9 cellular contexts compared by ENCODE assay signal in the genomic region with DNA sequence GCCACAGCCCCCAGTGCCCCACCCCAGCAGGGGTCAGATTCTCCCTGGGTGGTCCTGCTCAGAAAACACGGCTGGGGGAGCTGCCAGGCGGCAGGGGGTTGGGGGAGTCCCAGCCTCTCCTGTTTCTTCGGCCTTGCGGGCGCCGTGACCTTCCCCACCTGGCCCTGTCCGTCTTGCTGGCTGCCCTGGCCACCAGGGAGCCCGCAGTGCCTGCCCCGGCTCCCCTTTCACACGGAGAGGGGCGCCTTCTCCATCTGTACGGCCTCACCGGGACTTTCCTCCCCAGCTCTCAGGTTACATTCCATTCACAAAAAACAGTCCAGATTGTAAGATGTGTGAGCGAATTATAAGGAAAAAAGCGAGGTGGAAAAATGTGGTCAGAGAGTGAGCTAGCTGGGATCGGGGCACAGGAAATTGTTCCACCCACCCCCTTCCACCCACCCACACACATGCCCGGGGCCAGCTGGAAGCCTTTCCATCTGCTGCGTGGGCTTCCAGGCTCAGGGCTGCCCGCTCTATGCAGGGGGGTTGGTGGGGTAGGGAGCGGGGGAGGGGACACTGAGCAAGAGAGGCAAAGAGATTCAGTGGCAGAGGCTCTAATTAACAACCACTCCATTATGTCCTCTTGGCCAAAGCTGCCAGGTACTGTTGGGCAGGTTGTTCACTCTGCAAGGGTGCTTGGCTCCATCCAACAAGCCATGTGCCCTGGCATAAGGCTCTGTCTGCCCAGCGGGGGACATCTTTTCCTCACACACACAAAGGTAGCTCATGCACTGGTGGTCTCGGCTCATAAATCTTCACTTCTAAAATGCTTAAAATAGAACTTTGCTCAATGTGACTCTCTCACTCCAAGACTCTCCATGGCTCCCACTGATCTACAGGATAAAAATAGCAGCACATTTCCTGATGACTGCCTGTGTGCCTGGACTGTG. TPM values are rescaled to one million over a fixed set of nuclear protein-coding genes. Genes with fewer than 3 reads are reported as not detected.
DNase-seq lines count a peak whose midpoint lies in the region; ATAC-seq, FAIRE-seq and TF ChIP-seq lines count a peak whose summit lies in the region.
"Had no signal": no experiment of that assay in that cellular context is flagged by ENCODE, and none has a peak within 500 bp of the region (broad histone marks: within the 10 kb centered on the region; RNA-seq: fewer than 3 reads in every experiment).

No MANE protein-coding gene starts in this region.

- no peaks in the 10 kb centered on the region for H3K9me3 Mint-ChIP-seq in HFFc6
- H3K9me3 Mint-ChIP-seq in activated naive CD8-positive, alpha-beta T cell treated with anti-CD3 and anti-CD28 coated beads, Interleukin-2, amount 50 U/mL, for 24 hours, result no peaks in the 10 kb centered on the region
- H3K9me3 Mint-ChIP-seq in stimulated activated naive CD8-positive, alpha-beta T cell treated with anti-CD3 and anti-CD28 coated beads, Interleukin-15, amount 100 ng/mL, for 72 hours, result no peaks in the 10 kb centered on the region

- peaks cover 2% of the 10 kb centered on the region; the same call in 1 of the 2 replicates for H3K27me3 Mint-ChIP-seq in HFFc6 (ENCODE audit: insufficient read depth)
- H3K27me3 Mint-ChIP-seq in activated naive CD8-positive, alpha-beta T cell treated with anti-CD3 and anti-CD28 coated beads, Interleukin-2, amount 50 U/mL, for 24 hours, result no peaks in the 10 kb centered on the region
- no peaks in the 10 kb centered on the region for H3K27me3 Mint-ChIP-seq in stimulated activated naive CD8-positive, alpha-beta T cell treated with anti-CD3 and anti-CD28 coated beads, Interleukin-15, amount 100 ng/mL, for 72 hours

- peaks cover 66% of the 10 kb centered on the region for H3K4me1 Mint-ChIP-seq in HFFc6 (ENCODE audit: low read depth)
- H3K4me1 Mint-ChIP-seq in activated naive CD8-positive, alpha-beta T cell treated with anti-CD3 and anti-CD28 coated beads, Interleukin-2, amount 50 U/mL, for 24 hours, result peaks cover 24% of the 10 kb centered on the region
- peaks cover 22% of the 10 kb centered on the region for H3K4me1 Mint-ChIP-seq in stimulated activated naive CD8-positive, alpha-beta T cell treated with anti-CD3 and anti-CD28 coated beads, Interleukin-15, amount 100 ng/mL, for 72 hours

- POLR2A ChIA-PET in AG04449 (lab: Yijun Ruan, JAX), result no interaction called here

- TF ChIP-seq CTCF in AG04449 (IDR thresholded peaks at IDR 0.05; ENCODE audit: insufficient read depth, low read length, missing control alignments), result peak; percentile 3
- TF ChIP-seq CTCF in HFFc6 (IDR thresholded peaks at IDR 0.05), result no peak

- H3K4me3 ChIP-seq in AG04449 (ENCODE audit: low read depth, low read length), result no peak overlapping the region

- H3K27ac Mint-ChIP-seq in HFFc6, result peak overlapping the region; percentile 86
- peak overlapping the region; percentile 73 for H3K27ac Mint-ChIP-seq in activated naive CD8-positive, alpha-beta T cell treated with anti-CD3 and anti-CD28 coated beads, Interleukin-2, amount 50 U/mL, for 24 hours
- peak overlapping the region in 1 of 2 donors; percentile 50 for H3K27ac Mint-ChIP-seq in stimulated activated naive CD8-positive, alpha-beta T cell treated with anti-CD3 and anti-CD28 coated beads, Interleukin-15, amount 100 ng/mL, for 72 hours
- H3K27ac Mint-ChIP-seq: activated T-cell treated with anti-CD3 and anti-CD28 coated beads, Interleukin-2, amount 50 U/mL, for 72 hours had no signal

- peaks cover 6% of the 10 kb centered on the region; the same call in 1 of the 2 replicates for H3K36me3 Mint-ChIP-seq in HFFc6 (ENCODE audit: low read depth)
- H3K36me3 Mint-ChIP-seq in activated naive CD8-positive, alpha-beta T cell treated with anti-CD3 and anti-CD28 coated beads, Interleukin-2, amount 50 U/mL, for 24 hours (ENCODE audit: low read depth), result no peaks in the 10 kb centered on the region

- TF ChIP-seq POLR2A in H54 (IDR thresholded peaks at IDR 0.05; ENCODE audit: low read depth, low read length), result no peak

- no peak for FAIRE-seq in H54 (lab: Jason Lieb, UNC)

- peak overlapping the region; percentile 44; the same call in 1 of the 2 replicates for H3K4me3 Mint-ChIP-seq in HFFc6
- H3K4me3 Mint-ChIP-seq in activated naive CD8-positive, alpha-beta T cell treated with anti-CD3 and anti-CD28 coated beads, Interleukin-2, amount 50 U/mL, for 24 hours, result peak overlapping the region; percentile 50
- H3K4me3 Mint-ChIP-seq in stimulated activated naive CD8-positive, alpha-beta T cell treated with anti-CD3 and anti-CD28 coated beads, Interleukin-15, amount 100 ng/mL, for 72 hours, result peak overlapping the region in 1 of 2 donors; percentile 61

- CTCF ChIA-PET in AG04449 (lab: Yijun Ruan, JAX), result interaction anchor here (1.0 to 6.4 kb wide), 5 partner anchors 13 to 268 kb away, joined by 3 to 63 read pairs (median 4); a partner anchor contains a TSS

- peak; percentile 56 for ATAC-seq in activated naive CD8-positive, alpha-beta T cell treated with anti-CD3 and anti-CD28 coated beads, Interleukin-2, amount 50 U/mL, for 24 hours
- peak; percentile 18 for ATAC-seq in stimulated activated naive CD8-positive, alpha-beta T cell treated with anti-CD3 and anti-CD28 coated beads, Interleukin-15, amount 100 ng/mL, for 72 hours

- DNase-seq in AG04449 (ENCODE audit: low read depth, low spot score) (no peak), HFFc6 (peak; percentile 40), left kidney (ENCODE audit: low read depth, low spot score) (peak; percentile 97), H54 (ENCODE audit: insufficient read length, low spot score) (no peak), GM19238 (ENCODE audit: insufficient read length, low spot score) (no peak), NCI-H2081 treated with DMSO at 0.1 percent for 48 hours (lab: John Stamatoyannopoulos, UW) (no peak)
- peak; percentile 41 for DNase-seq in activated naive CD8-positive, alpha-beta T cell treated with anti-CD3 and anti-CD28 coated beads, Interleukin-2, amount 50 U/mL, for 24 hours
- no peak for DNase-seq in stimulated activated naive CD8-positive, alpha-beta T cell treated with anti-CD3 and anti-CD28 coated beads, Interleukin-15, amount 100 ng/mL, for 72 hours
- DNase-seq: activated T-cell treated with anti-CD3 and anti-CD28 coated beads, Interleukin-2, amount 50 U/mL, for 72 hours had no signal

RNA-seq across cellular contexts. Expression of a gene that starts 14.7 kb away (rescaled TPM):
- total RNA-seq in HFFc6 (2021; fragmentation: NEBNext Ultra II Directional; extraction: Animal tissue kit (Norgen Biotek cat#: 25700)), result not detected
- total RNA-seq: activated T-cell treated with anti-CD3 and anti-CD28 coated beads, Interleukin-2, amount 50 U/mL, for 72 hours had no signal

Comparison
In these comparisons a context has a peak if more than half of its experiments do, and no peak if none do; other contexts are left out.
1. DNase-seq: peak in HFFc6 (single experiment), activated naive CD8-positive, alpha-beta T cell treated with anti-CD3 and anti-CD28 coated beads, Interleukin-2, amount 50 U/mL, for 24 hours (single experiment) and left kidney (single experiment); none in AG04449 (single experiment), stimulated activated naive CD8-positive, alpha-beta T cell treated with anti-CD3 and anti-CD28 coated beads, Interleukin-15, amount 100 ng/mL, for 72 hours (0 of 2), H54 (single experiment), GM19238 (single experiment) and NCI-H2081 treated with DMSO at 0.1 percent for 48 hours (single experiment).